Comparison of ENCODE assay signal across 1 cellular context in the genomic region with DNA sequence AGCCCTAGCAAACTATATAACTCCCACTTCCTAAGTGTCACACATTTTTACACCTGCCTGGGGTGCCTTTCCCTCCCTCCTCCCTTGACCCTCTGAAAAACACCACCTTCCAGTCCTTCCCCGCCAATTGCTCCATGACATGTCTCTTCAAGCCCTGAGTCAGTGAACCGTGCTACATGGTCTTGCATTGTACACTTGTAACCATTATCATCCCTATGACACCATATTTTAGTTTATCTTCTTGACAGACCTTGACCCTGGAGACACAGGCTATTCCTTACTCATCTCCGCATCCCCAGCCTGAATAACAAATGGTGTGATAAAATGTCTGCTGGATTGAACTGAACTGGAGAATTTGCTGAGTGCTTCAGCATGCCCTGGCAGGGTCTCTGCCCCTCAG.
TF ChIP-seq lines count a peak whose summit lies in the region.

No MANE protein-coding gene starts in this region.

TF ChIP-seq in K562, 482 proteins besides CTCF, POLR2A, EP300 and RAD21:
- TF ChIP-seq, protein P1, sequence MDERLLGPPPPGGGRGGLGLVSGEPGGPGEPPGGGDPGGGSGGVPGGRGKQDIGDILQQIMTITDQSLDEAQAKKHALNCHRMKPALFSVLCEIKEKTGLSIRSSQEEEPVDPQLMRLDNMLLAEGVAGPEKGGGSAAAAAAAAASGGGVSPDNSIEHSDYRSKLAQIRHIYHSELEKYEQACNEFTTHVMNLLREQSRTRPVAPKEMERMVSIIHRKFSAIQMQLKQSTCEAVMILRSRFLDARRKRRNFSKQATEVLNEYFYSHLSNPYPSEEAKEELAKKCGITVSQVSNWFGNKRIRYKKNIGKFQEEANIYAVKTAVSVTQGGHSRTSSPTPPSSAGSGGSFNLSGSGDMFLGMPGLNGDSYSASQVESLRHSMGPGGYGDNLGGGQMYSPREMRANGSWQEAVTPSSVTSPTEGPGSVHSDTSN (CRISPR knock-in tag; IDR thresholded peaks at IDR 0.05; ENCODE audit: low read depth) = no peak
- TF ChIP-seq, protein P1 (tag; conservative IDR thresholded peaks at IDR 0.05; ENCODE audit: low read depth) = peak; percentile 22; the same call in 1 of the 2 replicates
- TF ChIP-seq TAL1 (IDR thresholded peaks at IDR 0.05) (peak; percentile 18; the same call in 1 of the 2 replicates), FOSL1 (tag; conservative IDR thresholded peaks at IDR 0.05) (peak; percentile 24; the same call in 1 of the 2 replicates), ZNF696 (CRISPR knock-in tag; conservative IDR thresholded peaks at IDR 0.05) (no peak), CBFA2T2 (conservative IDR thresholded peaks at IDR 0.05) (0 out of 2 replicates have a peak, but pooled peaks have one; percentile 23), ARID1B (IDR thresholded peaks at IDR 0.05) (0 out of 2 replicates have a peak, but pooled peaks have one; percentile 10), CBFA2T3 (IDR thresholded peaks at IDR 0.05) (peak; percentile 63)
- TF ChIP-seq, protein P2, sequence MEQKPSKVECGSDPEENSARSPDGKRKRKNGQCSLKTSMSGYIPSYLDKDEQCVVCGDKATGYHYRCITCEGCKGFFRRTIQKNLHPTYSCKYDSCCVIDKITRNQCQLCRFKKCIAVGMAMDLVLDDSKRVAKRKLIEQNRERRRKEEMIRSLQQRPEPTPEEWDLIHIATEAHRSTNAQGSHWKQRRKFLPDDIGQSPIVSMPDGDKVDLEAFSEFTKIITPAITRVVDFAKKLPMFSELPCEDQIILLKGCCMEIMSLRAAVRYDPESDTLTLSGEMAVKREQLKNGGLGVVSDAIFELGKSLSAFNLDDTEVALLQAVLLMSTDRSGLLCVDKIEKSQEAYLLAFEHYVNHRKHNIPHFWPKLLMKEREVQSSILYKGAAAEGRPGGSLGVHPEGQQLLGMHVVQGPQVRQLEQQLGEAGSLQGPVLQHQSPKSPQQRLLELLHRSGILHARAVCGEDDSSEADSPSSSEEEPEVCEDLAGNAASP (IDR thresholded peaks at IDR 0.05) = no peak
- TF ChIP-seq, protein P3, sequence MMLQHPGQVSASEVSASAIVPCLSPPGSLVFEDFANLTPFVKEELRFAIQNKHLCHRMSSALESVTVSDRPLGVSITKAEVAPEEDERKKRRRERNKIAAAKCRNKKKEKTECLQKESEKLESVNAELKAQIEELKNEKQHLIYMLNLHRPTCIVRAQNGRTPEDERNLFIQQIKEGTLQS (IDR thresholded peaks at IDR 0.05) = 0 out of 2 replicates have a peak, but pooled peaks have one; percentile 9
- TF ChIP-seq, protein P3 (CRISPR knock-in tag; conservative IDR thresholded peaks at IDR 0.05) = no peak
